Comparison of ENCODE assay signal across 25 cellular contexts in genomic region chr6:2363211-2363610, GRCh38.
"Had no signal": no experiment of that assay in that cellular context is flagged by ENCODE, and none has a peak within 500 bp of the region (broad histone marks: within the 10 kb centered on the region; RNA-seq: fewer than 3 reads in every experiment).

No MANE protein-coding gene starts in this region.

- H3K27ac Mint-ChIP-seq: effector memory CD8-positive, alpha-beta T cell; immature natural killer cell; naive B cell; nephron had no signal

- H3K27me3 ChIP-seq: gastroesophageal sphincter, pancreas, stomach, transverse colon had no signal

- ATAC-seq: effector memory CD8-positive, alpha-beta T cell; gastroesophageal sphincter; left colon; left ventricle myocardium superior; pancreas; sciatic nerve had no signal

- H3K4me3 ChIP-seq: gastroesophageal sphincter, lung, pancreas, prostate gland, skin epidermis, stomach, thoracic aorta, transverse colon had no signal

- H3K4me3 Mint-ChIP-seq: effector memory CD8-positive, alpha-beta T cell; immature natural killer cell; naive B cell; nephron had no signal

- H3K4me1 Mint-ChIP-seq: immature natural killer cell had no signal

- H3K27me3 Mint-ChIP-seq: effector memory CD8-positive, alpha-beta T cell; naive B cell had no signal

- H3K27ac ChIP-seq: gastroesophageal sphincter, pancreas, prostate gland, skin epidermis, stomach, thoracic aorta, transverse colon had no signal

- H3K4me1 ChIP-seq: gastroesophageal sphincter, pancreas, prostate gland, stomach, transverse colon had no signal

- DNase-seq: effector memory CD8-positive, alpha-beta T cell; erythroblast; glutamatergic neuron; immature natural killer cell; kidney; left colon; left ventricle myocardium superior; mesendoderm; naive B cell; occipital lobe; pancreas; retina; stimulated activated CD4-positive, alpha-beta T cell treated with anti-CD3 and anti-CD28 coated beads, Interleukin-2, amount 100 ng/mL, for 24 hours; stimulated activated CD4-positive, alpha-beta T cell treated with anti-CD3 and anti-CD28 coated beads, Interleukin-4, amount 100 ng/mL, for 4 hours; stimulated activated naive CD4-positive, alpha-beta T cell; stomach; substantia nigra; transverse colon had no signal

- H3K9me3 Mint-ChIP-seq: effector memory CD8-positive, alpha-beta T cell; immature natural killer cell; nephron had no signal

- H3K9me3 ChIP-seq: gastroesophageal sphincter, pancreas, prostate gland, stomach, thoracic aorta, transverse colon had no signal

- H3K36me3 ChIP-seq: pancreas, prostate gland, thoracic aorta, transverse colon had no signal
